Comparison of ENCODE assay signal across 8 cellular contexts in the genomic region with DNA sequence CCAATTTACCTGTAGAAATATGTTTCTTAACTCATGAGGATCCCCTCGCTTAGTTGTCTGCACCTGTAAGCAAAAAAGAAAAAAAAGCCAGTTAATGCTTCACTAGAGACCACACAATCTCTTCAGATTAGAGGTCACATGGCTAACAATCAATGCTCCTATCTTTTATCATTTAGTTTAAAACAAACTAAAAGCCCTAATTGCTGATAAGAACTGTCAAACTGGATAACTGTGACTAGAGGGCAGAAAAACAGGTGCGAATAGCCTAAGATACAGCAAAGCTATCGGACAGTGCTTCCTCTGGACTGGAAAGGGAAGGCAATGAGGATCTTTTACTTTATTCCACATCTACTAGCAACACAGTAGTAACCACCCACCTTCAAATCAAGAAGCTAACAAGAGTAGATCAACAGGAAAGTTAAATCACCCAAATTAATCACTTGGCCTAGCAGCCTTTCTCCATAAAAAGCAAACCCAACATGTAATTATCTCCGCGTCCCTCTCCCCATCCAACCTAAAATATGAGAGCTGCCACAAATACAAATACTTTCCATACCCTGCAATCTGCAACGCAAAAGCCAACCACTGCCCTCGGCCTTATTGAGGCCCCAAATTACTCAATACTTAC. TPM values are rescaled to one million over a fixed set of nuclear protein-coding genes. Genes with fewer than 3 reads are reported as not detected.
A peak's percentile ranks its signal among the peaks of the same experiment; 100 is the strongest.
DNase-seq lines count a peak whose midpoint lies in the region; ATAC-seq, FAIRE-seq and TF ChIP-seq lines count a peak whose summit lies in the region.

No MANE protein-coding gene starts in this region.

- H3K36me3 ChIP-seq in GM12878 (ENCODE audit: control insufficient read depth in 2 of 2, insufficient read depth in 2 of 2, low read length in 1 of 2) (peaks cover 0 to 6% of the 10 kb centered on the region in 2 experiments; a peak in 1 of 4 replicates), liver (ENCODE audit: control insufficient read depth in 4 of 4, insufficient read depth in 3 of 4, low read depth in 1 of 4, low read length in 3 of 4) (no peaks in the 10 kb centered on the region), thyroid gland (no peaks in the 10 kb centered on the region)

- in situ Hi-C loops in GM12878 (cut with MboI), result no loop called here

- H3K27ac ChIP-seq in GM12878 (ENCODE audit: control insufficient read depth, insufficient read depth) (peak overlapping the region; percentile 78), liver (ENCODE audit: low read depth in 1 of 2, low read length in 2 of 2) (no peak overlapping the region), thyroid gland (peak overlapping the region; percentile 55 to 78 (median 63))

- WGBS in GM12878 (ENCODE audit: insufficient coverage, insufficient replicate concordance, low lambda C conversion rate, missing lambda C conversion rate), result 19% methylated on average over 7 of the region's 7 CpGs
- 23% methylated on average over 7 of the region's 7 CpGs for WGBS in liver
- WGBS in thyroid gland, 2 donors, result 46 to 52% methylated on average over 7 of the region's 7 CpGs

- no TSS peak for BruUV-seq in Calu3 (replicated peaks; lab: Mats Ljungman, UMichigan)
- no TSS peak for BruUV-seq in GM12878 (replicated peaks; lab: Mats Ljungman, UMichigan)

- H2AFZ ChIP-seq in GM12878 (ENCODE audit: control insufficient read depth, low read depth, low read length), result peak overlapping the region; percentile 92

- H3K4me1 ChIP-seq in GM12878 (ENCODE audit: control insufficient read depth, insufficient read depth, low read length) (no peaks in the 10 kb centered on the region), liver (ENCODE audit: control insufficient read depth in 4 of 4, insufficient read depth in 4 of 4, low read length in 3 of 4) (peaks cover 3 to 19% (median 11%) of the 10 kb centered on the region in 4 donors), thyroid gland (peaks cover 6 to 12% of the 10 kb centered on the region in 2 donors)

- H3K4me3 ChIP-seq in Jurkat, Clone E6-1 (ENCODE audit: low read length), result peak overlapping the region; percentile 75
- H3K4me3 ChIP-seq in GM12878, result peak overlapping the region; percentile 100
- peak overlapping the region; percentile 62 to 65 (median 65) for H3K4me3 ChIP-seq in liver (ENCODE audit: low read depth in 1 of 3, low read length in 3 of 3)
- H3K4me3 ChIP-seq in thyroid gland (replicated peaks in 1 of 3), result peak overlapping the region; percentile 80 to 86 (median 81)

- H3K9me3 ChIP-seq in GM12878 (replicated peaks; ENCODE audit: control insufficient read depth, insufficient read depth, low read length) (no peaks in the 10 kb centered on the region; the same call in 2 of the 3 replicates), liver (ENCODE audit: control insufficient read depth in 4 of 4, low read length in 3 of 4) (peaks cover 0 to under 1% (median 0%) of the 10 kb centered on the region in 4 donors), thyroid gland (no peaks in the 10 kb centered on the region)

- CTCF ChIA-PET in Calu3 (lab: Charles Lee), result interaction anchor here (0.6 kb wide), 2 partner anchors 146 to 593 kb away, joined by 3 to 6 read pairs; no protein-coding TSS in a partner anchor
- CTCF ChIA-PET in GM12878 (lab: Yijun Ruan, JAX), result interaction anchor here (1.3 to 2.8 kb wide), 5 partner anchors 11 to 190 kb away, joined by 4 to 19 read pairs (median 9); a partner anchor contains a TSS

- H3K9ac ChIP-seq in GM12878 (ENCODE audit: control insufficient read depth, insufficient read depth, low read length), result peak overlapping the region; percentile 78
- H3K9ac ChIP-seq in liver (ENCODE audit: low read depth in 1 of 2, low read length in 2 of 2), result peak overlapping the region in 1 of 2 donors; percentile 14

- H3K27me3 ChIP-seq in GM12878 (replicated peaks in 1 of 2; ENCODE audit: control insufficient read depth in 2 of 2, insufficient read depth in 2 of 2, low read length in 1 of 2), result no peaks in the 10 kb centered on the region
- peaks cover 0 to 10% (median 3%) of the 10 kb centered on the region in 4 donors for H3K27me3 ChIP-seq in liver (ENCODE audit: control insufficient read depth in 4 of 4, insufficient read depth in 4 of 4, low read length in 3 of 4)
- no peaks in the 10 kb centered on the region for H3K27me3 ChIP-seq in thyroid gland

- peak; percentile 52 for FAIRE-seq in GM12878 (lab: Jason Lieb, UNC)

- TF ChIP-seq RAD21 in GM12878 (IDR thresholded peaks at IDR 0.05; ENCODE audit: insufficient read depth, low read depth, low read length) (no peak), liver (IDR thresholded peaks at IDR 0.05) (no peak)

- no peaks in the 10 kb centered on the region for H3K27me3 Mint-ChIP-seq in Calu3 (ENCODE audit: unreplicated experiment)

- peaks cover 18% of the 10 kb centered on the region for H3K36me3 Mint-ChIP-seq in Calu3 (ENCODE audit: insufficient read depth, unreplicated experiment)

- H3K9me3 Mint-ChIP-seq in Calu3 (ENCODE audit: low read depth, unreplicated experiment), result no peaks in the 10 kb centered on the region

- intact Hi-C loops in Calu3 (cut with micrococcal nuclease; ENCODE audit: unreplicated experiment) (no loop called here), GM12878 (cut with micrococcal nuclease; ENCODE audit: unreplicated experiment) (loop anchor here (5.0 kb wide), 1 partner anchor 34 kb away; no protein-coding TSS in a partner anchor), thyroid gland (cut with DNase I) (no loop called here)

- peak overlapping the region; percentile 64 for H3K4me2 ChIP-seq in GM12878 (ENCODE audit: control insufficient read depth, insufficient read depth)

- POLR2A ChIA-PET in GM12878 (lab: Charles Lee), result interaction anchor here (0.6 to 2.8 kb wide), 5 partner anchors 10 to 29 kb away, joined by 3 to 12 read pairs (median 3); a partner anchor contains a TSS

- no peak for TF ChIP-seq POLR2A in GM12878 (IDR thresholded peaks at IDR 0.05; ENCODE audit: low read depth, low read length)
- no peak for TF ChIP-seq POLR2A in thyroid gland (IDR thresholded peaks at IDR 0.05)

- H3K27ac Mint-ChIP-seq in Calu3 (ENCODE audit: unreplicated experiment), result peak overlapping the region; percentile 14

- TF ChIP-seq CTCF in Calu3 (IDR thresholded peaks at IDR 0.05; ENCODE audit: unreplicated experiment), result no peak
- TF ChIP-seq CTCF in GM12878 (IDR thresholded peaks at IDR 0.05 in 2 of 3, conservative IDR thresholded peaks at IDR 0.05 in 1 of 3; ENCODE audit: control insufficient read depth in 2 of 3, extremely low read depth in 1 of 3, insufficient read depth in 1 of 3, low read depth in 3 of 3, low read length in 3 of 3), result 0 out of 6 replicates have a peak, but pooled peaks of 1 of the 3 experiments have one; percentile 1
- TF ChIP-seq CTCF in liver (IDR thresholded peaks at IDR 0.05; ENCODE audit: low read depth, low read length, missing input control), result no peak
- no peak for TF ChIP-seq CTCF in thyroid gland (IDR thresholded peaks at IDR 0.05)

- peak; percentile 13; the same call in 2 of the 3 replicates for ATAC-seq in GM12878
- ATAC-seq in HG03439 (IDR thresholded peaks at IDR 0.05; ENCODE audit: unreplicated experiment), result no peak

- TF ChIP-seq EP300 in GM12878 (IDR thresholded peaks at IDR 0.05; ENCODE audit: borderline replicate concordance in 1 of 2, control insufficient read depth in 1 of 2, low read depth in 2 of 2, low read length in 2 of 2), result no peak

- no peaks in the 10 kb centered on the region for H4K20me1 ChIP-seq in GM12878 (ENCODE audit: control insufficient read depth, insufficient read depth)

- DNase-seq in Calu3 (no peak), GM12878 (ENCODE audit: low read depth, low spot score) (no peak), thyroid gland (no peak), ureter (ENCODE audit: low spot score) (no peak), dermis blood vessel endothelial cell (no peak)
- DNase-seq in Jurkat, Clone E6-1 (ENCODE audit: low read depth, low spot score), result no peak

- SMC1A ChIA-PET in GM12878 (lab: Charles Lee; ENCODE audit: uncharacterized antibody, unreplicated experiment), result interaction anchor here (0.7 to 2.3 kb wide), 9 partner anchors 10 to 50 kb away, joined by 3 to 13 read pairs (median 5); a partner anchor contains a TSS

- peaks cover 40% of the 10 kb centered on the region for H3K79me2 ChIP-seq in GM12878 (ENCODE audit: control insufficient read depth, insufficient read depth, low read length)

- peaks cover 17% of the 10 kb centered on the region for H3K4me1 Mint-ChIP-seq in Calu3 (ENCODE audit: low read depth, unreplicated experiment)

- peak overlapping the region; percentile 89 for H3K4me3 Mint-ChIP-seq in Calu3 (ENCODE audit: low read depth, unreplicated experiment)

- RAD21 ChIA-PET in GM12878 (lab: Charles Lee; ENCODE audit: unreplicated experiment), result interaction anchor here (0.5 to 2.4 kb wide), 4 partner anchors 29 to 187 kb away, joined by 3 to 7 read pairs (median 4); a partner anchor contains a TSS

RNA-seq across cellular contexts. Expression of a gene that starts 0.7 kb away (rescaled TPM):
- total RNA-seq in Calu3 (2022) (11.9 and 17.8 TPM in 2 replicates), GM12878 (2014; rRNA removed) (33.4 and 37.9 TPM in 2 replicates), GM12878 (2014; rRNA removed; fragmentation: Illumina TruSeq; extraction: Trizol) (34.7 and 35.6 TPM in 2 replicates), GM12878 (2021) (28.1 and 31.0 TPM in 2 replicates), liver (1 to 10 TPM; 3.4 to 4.4 TPM), thyroid gland (10 to 100 TPM; 37.3 to 61.4 (median 46.3) TPM), ureter (36.7 TPM), dermis blood vessel endothelial cell (12.1 and 14.9 TPM in 2 replicates)
- polyA plus RNA-seq in Jurkat, Clone E6-1 (2012; ENCODE audit: insufficient read depth, insufficient read length), result 17.9 TPM
- 117 and 127 TPM in 2 replicates for total RNA-seq in GM12878 (2013; cell fraction: nucleolus; rRNA removed)
- polyA plus RNA-seq in GM12878 (2011; ENCODE audit: low read depth), result 11.9 TPM
- polyA plus RNA-seq in GM12878 (2011; rRNA removed) (50.0 and 54.9 TPM in 2 replicates), GM12878 (2014; fragmentation: Illumina TruSeq; extraction: Trizol) (36.4 and 41.5 TPM in 2 replicates), GM12878 (2014; fragmentation: Nextera tagmentation; extraction: Ambion mirVana) (10 to 100 TPM; 20.9 to 27.4 TPM), GM12878 (2014; rRNA removed) (28.7 and 34.4 TPM in 2 replicates), GM12878 (2016; fragmentation: Nextera tagmentation; extraction: Ambion mirVana) (10 to 100 TPM; 31.1 to 32.5 TPM), liver (under 1 TPM; 0.46 to 0.93 TPM)
- 27.3 and 27.8 TPM in 2 replicates for polyA plus RNA-seq in GM12878 (2011; cell fraction: cytosol; rRNA removed)
- polyA plus RNA-seq in GM12878 (2011; cell fraction: nucleus; rRNA removed), result 63.8 and 64.5 TPM in 2 replicates
- 11.9 and 15.6 TPM in 2 replicates for polyA plus RNA-seq in GM12878 (2012)
- polyA minus RNA-seq in GM12878 (2011; rRNA and poly(A)+ RNA removed), result 42.8 and 47.3 TPM in 2 replicates
- 11.1 and 12.5 TPM in 2 replicates for polyA minus RNA-seq in GM12878 (2011; cell fraction: cytosol; rRNA and poly(A)+ RNA removed)
- 29.5 and 47.4 TPM in 2 replicates for polyA minus RNA-seq in GM12878 (2011; cell fraction: nucleus; rRNA and poly(A)+ RNA removed)

RNA-seq across cellular contexts. Expression of a gene that starts 29.0 kb away (rescaled TPM):
- total RNA-seq in Calu3 (2022) (58.2 and 64.3 TPM in 2 replicates), GM12878 (2014; rRNA removed) (60.0 and 72.8 TPM in 2 replicates), GM12878 (2014; rRNA removed; fragmentation: Illumina TruSeq; extraction: Trizol) (89.9 and 93.9 TPM in 2 replicates), GM12878 (2021) (65.2 and 66.9 TPM in 2 replicates), liver (10 to 100 TPM; 17.3 to 45.1 TPM), thyroid gland (10 to 100 TPM; 34.0 to 68.7 (median 50.4) TPM), ureter (34.0 TPM), dermis blood vessel endothelial cell (36.8 and 60.2 TPM in 2 replicates)
- polyA plus RNA-seq in Jurkat, Clone E6-1 (2012; ENCODE audit: insufficient read depth, insufficient read length), result 112 TPM
- 30.5 and 32.1 TPM in 2 replicates for total RNA-seq in GM12878 (2013; cell fraction: nucleolus; rRNA removed)
- 47.9 TPM for polyA plus RNA-seq in GM12878 (2011; ENCODE audit: low read depth)
- polyA plus RNA-seq in GM12878 (2011; rRNA removed) (125 and 202 TPM in 2 replicates), GM12878 (2014; fragmentation: Illumina TruSeq; extraction: Trizol) (135 and 167 TPM in 2 replicates), GM12878 (2014; fragmentation: Nextera tagmentation; extraction: Ambion mirVana) (100 to 1,000 TPM; 177 to 190 TPM), GM12878 (2014; rRNA removed) (76.9 and 98.5 TPM in 2 replicates), GM12878 (2016; fragmentation: Nextera tagmentation; extraction: Ambion mirVana) (100 to 1,000 TPM; 201 to 225 TPM), liver (10 to 100 TPM; 11.8 to 15.2 TPM)
- polyA plus RNA-seq in GM12878 (2011; cell fraction: cytosol; rRNA removed), result 38.5 and 43.9 TPM in 2 replicates
- polyA plus RNA-seq in GM12878 (2011; cell fraction: nucleus; rRNA removed), result 24.9 and 38.8 TPM in 2 replicates
- polyA plus RNA-seq in GM12878 (2012), result 48.9 and 54.1 TPM in 2 replicates
- 35.4 and 51.4 TPM in 2 replicates for polyA minus RNA-seq in GM12878 (2011; rRNA and poly(A)+ RNA removed)
- 15.6 and 19.6 TPM in 2 replicates for polyA minus RNA-seq in GM12878 (2011; cell fraction: cytosol; rRNA and poly(A)+ RNA removed)
- polyA minus RNA-seq in GM12878 (2011; cell fraction: nucleus; rRNA and poly(A)+ RNA removed), result 13.1 and 25.2 TPM in 2 replicates

Comparison
In these comparisons a context has a peak if more than half of its experiments do, and no peak if none do; other contexts are left out.
1. H3K27ac ChIP-seq: peak in GM12878 (single experiment) and thyroid gland (3 of 3); none in liver (0 of 2).
2. Peak in every context shown above with its lines, with median percentiles within 50 percentile points of each other: H3K4me3 ChIP-seq.